8 cellular contexts compared by ENCODE assay signal in genomic region chr10:95656291-95657164, GRCh38. TPM values are rescaled to one million over a fixed set of nuclear protein-coding genes. Genes with fewer than 3 reads are reported as not detected.
DNase-seq lines count a peak whose midpoint lies in the region; ATAC-seq lines count a peak whose summit lies in the region.

Gene ALDH18A1 (minus strand): TSS chr10:95656711. CDS start chr10:95653377, 3,334 bp downstream.

- H3K36me3 ChIP-seq in CD8-positive, alpha-beta memory T cell (ENCODE audit: insufficient read depth, low read length) = peaks cover 2% of the 10 kb centered on the region

- H3K4me3 Mint-ChIP-seq in CD8-positive, alpha-beta memory T cell = peak within 1 kb of the TSS; percentile 96 to 100 (median 99)
- H3K4me3 Mint-ChIP-seq in effector memory CD8-positive, alpha-beta T cell = peak within 1 kb of the TSS; percentile 95 to 99
- peak within 1 kb of the TSS; percentile 97 for H3K4me3 Mint-ChIP-seq in memory B cell

- no peaks in the 10 kb centered on the region for H3K27me3 Mint-ChIP-seq in CD8-positive, alpha-beta memory T cell
- no peaks in the 10 kb centered on the region for H3K27me3 Mint-ChIP-seq in effector memory CD8-positive, alpha-beta T cell
- no peaks in the 10 kb centered on the region for H3K27me3 Mint-ChIP-seq in memory B cell

- H3K9me3 Mint-ChIP-seq in CD8-positive, alpha-beta memory T cell = peaks cover 0 to 1% (median 0%) of the 10 kb centered on the region in 5 donors
- peaks cover 0 to 2% of the 10 kb centered on the region in 2 donors for H3K9me3 Mint-ChIP-seq in effector memory CD8-positive, alpha-beta T cell
- peaks cover under 1% of the 10 kb centered on the region for H3K9me3 Mint-ChIP-seq in memory B cell

- ATAC-seq in GM19438 (IDR thresholded peaks at IDR 0.05; ENCODE audit: low read depth, unreplicated experiment) (peak; percentile 84), HG03571 (IDR thresholded peaks at IDR 0.05; ENCODE audit: unreplicated experiment) (peak; percentile 86), memory B cell (ENCODE audit: low read depth) (peak; percentile 86)
- peak; percentile 89 for ATAC-seq in effector memory CD8-positive, alpha-beta T cell (replicated peaks)

- DNase-seq in CD8-positive, alpha-beta memory T cell = peak; percentile 82 to 94 (median 92)
- DNase-seq in NOMO-1 (lab: John Stamatoyannopoulos, UW; ENCODE audit: unreplicated experiment in 2 of 2) = peak; percentile 85 to 91
- DNase-seq in activated CD8-positive, alpha-beta memory T cell treated with anti-CD3 and anti-CD28 coated beads for 24 hours = peak; percentile 99
- DNase-seq in effector memory CD8-positive, alpha-beta T cell = peak; percentile 87 to 91 (median 89)
- DNase-seq in memory B cell (ENCODE audit: low spot score in 2 of 2) = peak; percentile 94 to 95
- peak; percentile 86 for DNase-seq in stimulated activated CD8-positive, alpha-beta memory T cell treated with anti-CD3 and anti-CD28 coated beads, Interleukin-12 subunit alpha, Interleukin-12 subunit beta, amount 100 ng/mL, for 1 hour (ENCODE audit: low read depth)

- H3K27ac Mint-ChIP-seq in CD8-positive, alpha-beta memory T cell = peak within 1 kb of the TSS; percentile 16 to 99 (median 92)
- H3K27ac Mint-ChIP-seq in effector memory CD8-positive, alpha-beta T cell = peak within 1 kb of the TSS; percentile 92 to 96
- peak within 1 kb of the TSS; percentile 82 for H3K27ac Mint-ChIP-seq in memory B cell

- H3K27me3 ChIP-seq in CD8-positive, alpha-beta memory T cell (ENCODE audit: insufficient read depth, low read length, poor library complexity, severe bottlenecking) = no peaks in the 10 kb centered on the region

- H3K27ac ChIP-seq in CD8-positive, alpha-beta memory T cell (ENCODE audit: low read depth, low read length) = peak within 1 kb of the TSS; percentile 60

- H3K4me3 ChIP-seq in CD8-positive, alpha-beta memory T cell (ENCODE audit: low read length) = peak within 1 kb of the TSS; percentile 69

- H3K36me3 Mint-ChIP-seq in CD8-positive, alpha-beta memory T cell = peaks cover 14 to 27% (median 16%) of the 10 kb centered on the region in 3 donors
- H3K36me3 Mint-ChIP-seq in effector memory CD8-positive, alpha-beta T cell (ENCODE audit: insufficient read depth) = peaks cover 19% of the 10 kb centered on the region
- H3K36me3 Mint-ChIP-seq in memory B cell = peaks cover 11% of the 10 kb centered on the region

- POLR2A ChIA-PET in CD8-positive, alpha-beta memory T cell (lab: Charles Lee) = interaction anchor here (0.5 kb wide), 1 partner anchor 37 kb away, joined by 3 read pairs; the partner anchor contains the start of gene TCTN3

- no peaks in the 10 kb centered on the region for H3K9me3 ChIP-seq in CD8-positive, alpha-beta memory T cell (ENCODE audit: low read length)

- H3K4me1 Mint-ChIP-seq in CD8-positive, alpha-beta memory T cell = peaks cover 18 to 34% (median 34%) of the 10 kb centered on the region in 3 donors
- peaks cover 14 to 17% of the 10 kb centered on the region in 2 donors for H3K4me1 Mint-ChIP-seq in effector memory CD8-positive, alpha-beta T cell (ENCODE audit: low read depth in 2 of 2)
- H3K4me1 Mint-ChIP-seq in memory B cell = peaks cover 14% of the 10 kb centered on the region

- H3K4me1 ChIP-seq in CD8-positive, alpha-beta memory T cell (ENCODE audit: insufficient read depth, low read length) = peaks cover 20% of the 10 kb centered on the region

- CTCF ChIA-PET in CD8-positive, alpha-beta memory T cell (lab: Charles Lee) = interaction anchor here (1.8 kb wide), 1 partner anchor 37 kb away, joined by 7 read pairs; the partner anchor contains the start of gene TCTN3

RNA-seq across cellular contexts. Expression of gene ALDH18A1, which starts in this region (rescaled TPM):
- 10 to 100 TPM; 89.1 to 89.6 TPM for total RNA-seq in CD8-positive, alpha-beta memory T cell
- 66.9 TPM for polyA plus RNA-seq in CD8-positive, alpha-beta memory T cell

Comparison
In these comparisons a context has a peak if more than half of its experiments do, and no peak if none do; other contexts are left out.
1. Peak in every context shown above with its lines: DNase-seq, ATAC-seq, H3K4me3 ChIP-seq and H3K27ac ChIP-seq.